9 cellular contexts compared by ENCODE assay signal in the genomic region with DNA sequence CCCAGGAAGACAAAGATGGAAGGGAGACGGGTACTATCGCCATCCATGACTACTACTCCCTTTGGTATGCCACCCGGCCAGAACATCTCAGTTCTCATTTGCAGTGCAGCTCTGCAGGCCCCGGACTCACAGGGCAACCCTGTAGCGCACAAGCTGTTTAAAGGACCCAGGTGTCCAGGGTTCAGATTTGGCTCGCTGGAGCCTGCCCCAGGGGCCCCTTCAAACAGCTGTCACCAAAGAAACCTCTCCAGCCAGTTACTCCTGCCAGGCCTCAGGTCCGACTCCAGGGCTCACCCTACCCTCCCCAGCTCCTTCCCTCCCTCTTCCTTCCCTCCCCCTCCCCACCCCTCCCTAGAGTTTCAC. TPM values are rescaled to one million over a fixed set of nuclear protein-coding genes. Genes with fewer than 3 reads are reported as not detected.
DNase-seq lines count a peak whose midpoint lies in the region; ATAC-seq and TF ChIP-seq lines count a peak whose summit lies in the region.
"Had no signal": no experiment of that assay in that cellular context is flagged by ENCODE, and none has a peak within 500 bp of the region (broad histone marks: within the 10 kb centered on the region; RNA-seq: fewer than 3 reads in every experiment).

No MANE protein-coding gene starts in this region.

- TF ChIP-seq EP300 in sigmoid colon (IDR thresholded peaks at IDR 0.05) = no peak

- POLR2A ChIA-PET in RWPE1 (lab: Yijun Ruan, JAX; ENCODE audit: low non-redundant PET) = interaction anchor here (0.6 to 1.1 kb wide), 3 partner anchors 21 to 295 kb away, joined by 3 to 5 read pairs (median 3); partner anchors contain the start of gene COPS7A

- intact Hi-C loops in sigmoid colon (cut with DNase I) = loop anchor here (5.0 kb wide), 1 partner anchor 155 kb away; the partner anchor contains the start of gene PTMS

- CTCF ChIA-PET in RWPE1 (lab: Yijun Ruan, JAX) = interaction anchor here (1.2 kb wide), 1 partner anchor 27 kb away, joined by 4 read pairs; no protein-coding TSS in a partner anchor

- TF ChIP-seq CTCF in RWPE1 (conservative IDR thresholded peaks at IDR 0.05; ENCODE audit: low read depth) = no peak
- no peak for TF ChIP-seq CTCF in sigmoid colon (IDR thresholded peaks at IDR 0.05)

- no peaks in the 10 kb centered on the region for H3K27me3 ChIP-seq in sigmoid colon

- H3K27ac ChIP-seq in RWPE1 = peak overlapping the region; percentile 97
- H3K27ac ChIP-seq in epithelial cell of prostate = peak overlapping the region; percentile 56
- peak overlapping the region; percentile 87 to 96 (median 94) for H3K27ac ChIP-seq in sigmoid colon

- ATAC-seq in GM18867 (IDR thresholded peaks at IDR 0.05; ENCODE audit: unreplicated experiment) = no peak
- ATAC-seq: Panc1 had no signal

- peak; percentile 90 for DNase-seq in DMS53 (lab: John Stamatoyannopoulos, UW)
- no peak for DNase-seq in RWPE1 (ENCODE audit: low spot score)
- no peak for DNase-seq in epithelial cell of prostate (ENCODE audit: low read depth, low spot score)
- DNase-seq in sigmoid colon = no peak
- DNase-seq in OCI-M2 (lab: John Stamatoyannopoulos, UW; ENCODE audit: unreplicated experiment) = no peak
- no peak for DNase-seq in Kasumi-1 (lab: John Stamatoyannopoulos, UW)
- DNase-seq in NCI-H146 (lab: John Stamatoyannopoulos, UW) = no peak

- H3K9me3 ChIP-seq in sigmoid colon = no peaks in the 10 kb centered on the region

- peaks cover 0 to 46% (median 40%) of the 10 kb centered on the region in 4 donors for H3K4me1 ChIP-seq in sigmoid colon

- 13 to 20% methylated on average over 7 of the region's 7 CpGs for whole genome bisulfite sequencing in sigmoid colon, 2 donors

- no peaks in the 10 kb centered on the region for H3K36me3 ChIP-seq in sigmoid colon

- H3K4me3 ChIP-seq in sigmoid colon = peak overlapping the region in 3 of 4 donors; percentile 3 to 25 (median 19)

- no peak for TF ChIP-seq POLR2A in sigmoid colon (IDR thresholded peaks at IDR 0.05)

RNA-seq across cellular contexts. Expression of gene CHD4, which starts 5.5 kb away (rescaled TPM):
- total RNA-seq in sigmoid colon = 100 to 1,000 TPM; 204 to 254 (median 217) TPM
- 100 to 1,000 TPM in 1 of 3 donors, 10 to 100 TPM in 2; 49.2 to 113 (median 53.6) TPM for polyA plus RNA-seq in sigmoid colon

RNA-seq across cellular contexts. Expression of gene LPAR5, which starts 23.1 kb away (rescaled TPM):
- total RNA-seq in sigmoid colon = 1 to 10 TPM in 2 of 4 donors, under 1 TPM in 2; 0.27 to 1.5 (median 0.67) TPM
- polyA plus RNA-seq in sigmoid colon = 10 to 100 TPM in 1 of 3 donors, 1 to 10 TPM in 2; 4.2 to 16.5 (median 6.0) TPM

RNA-seq across cellular contexts. Expression of gene ACRBP, which starts 34.6 kb away (rescaled TPM):
- 1 to 10 TPM; 1.2 to 3.9 (median 1.6) TPM for total RNA-seq in sigmoid colon
- polyA plus RNA-seq in sigmoid colon = 1 to 10 TPM in 2 of 3 donors, not detected in 1; 2.3 to 3.1 TPM

RNA-seq across cellular contexts. Expression of gene NOP2, which starts 44.5 kb away (rescaled TPM):
- total RNA-seq in sigmoid colon = 10 to 100 TPM in 3 of 4 donors, 1 to 10 TPM in 1; 6.1 to 30.1 (median 23.2) TPM
- polyA plus RNA-seq in sigmoid colon = 10 to 100 TPM in 1 of 3 donors, 1 to 10 TPM in 2; 6.2 to 39.2 (median 7.8) TPM

RNA-seq across cellular contexts. Expression of gene ING4, which starts 50.3 kb away (rescaled TPM):
- 10 to 100 TPM; 52.8 to 85.9 (median 63.4) TPM for total RNA-seq in sigmoid colon
- polyA plus RNA-seq in sigmoid colon = 10 to 100 TPM; 37.8 to 59.5 (median 42.5) TPM
